Comparison of ENCODE assay signal across 13 cellular contexts in the genomic region with DNA sequence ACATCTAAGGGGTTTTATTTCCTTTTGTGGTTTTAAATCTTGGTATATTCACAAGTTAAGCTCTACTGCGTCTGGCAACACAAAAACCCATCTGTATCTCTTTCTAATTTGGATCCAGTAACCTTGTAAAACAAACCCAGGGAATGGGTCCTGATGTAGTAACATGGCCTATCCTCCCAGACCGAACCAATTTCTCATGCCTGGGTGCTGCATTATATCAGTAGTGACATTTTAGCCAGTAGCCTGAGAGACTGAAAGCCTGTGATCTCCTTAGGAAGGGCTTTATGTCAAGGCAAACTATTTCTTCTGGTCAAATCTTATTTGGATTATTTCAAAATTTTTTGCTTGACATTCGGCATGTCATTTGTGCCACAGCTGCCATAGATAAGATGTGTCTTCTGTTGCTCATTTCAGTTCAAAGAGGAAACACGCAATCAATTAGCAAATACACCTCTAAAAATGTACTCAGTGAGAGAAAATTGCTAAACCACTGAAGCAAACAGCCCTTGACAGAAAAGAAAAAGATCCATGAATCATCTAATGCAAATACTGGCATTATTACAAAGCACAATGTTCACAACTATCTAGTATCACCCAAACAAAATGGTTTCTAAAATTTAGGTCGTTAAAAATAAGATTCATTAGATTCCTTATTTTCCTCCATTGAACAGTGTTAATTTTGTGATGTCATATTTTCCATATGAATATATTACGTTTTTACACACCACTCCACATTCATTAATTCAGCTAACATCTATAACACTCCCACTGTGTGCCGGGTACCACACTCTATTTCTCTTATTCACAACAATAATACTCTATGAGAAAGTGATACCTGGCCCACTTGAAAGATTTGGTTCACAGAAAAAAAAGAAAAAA. TPM values are rescaled to one million over a fixed set of nuclear protein-coding genes. Genes with fewer than 3 reads are reported as not detected.
DNase-seq lines count a peak whose midpoint lies in the region; ATAC-seq and TF ChIP-seq lines count a peak whose summit lies in the region.
"Had no signal": no experiment of that assay in that cellular context is flagged by ENCODE, and none has a peak within 500 bp of the region (broad histone marks: within the 10 kb centered on the region; RNA-seq: fewer than 3 reads in every experiment).

No MANE protein-coding gene starts in this region.

- BruUV-seq in PC-9 (replicated peaks; lab: Mats Ljungman, UMichigan) = no TSS peak

- H3K27me3 Mint-ChIP-seq in activated CD4-positive, alpha-beta T cell treated with anti-CD3 and anti-CD28 coated beads, Interleukin-2, amount 10 ng/mL, durations not matched to agents 24 days and 14 days = no peaks in the 10 kb centered on the region

- H4K20me1 ChIP-seq in PC-9 (ENCODE audit: insufficient read depth) = peaks cover 25% of the 10 kb centered on the region

- H3K9me3 Mint-ChIP-seq in activated CD4-positive, alpha-beta T cell treated with anti-CD3 and anti-CD28 coated beads, Interleukin-2, amount 10 ng/mL, durations not matched to agents 24 days and 14 days = no peaks in the 10 kb centered on the region

- no peak overlapping the region for H3K4me3 ChIP-seq in PC-9
- H3K4me3 ChIP-seq in right cardiac atrium (ENCODE audit: low read length) = no peak overlapping the region
- no peak overlapping the region for H3K4me3 ChIP-seq in suprapubic skin
- H3K4me3 ChIP-seq: thyroid gland had no signal

- peak; percentile 51 for DNase-seq in activated CD4-positive, alpha-beta T cell treated with anti-CD3 and anti-CD28 coated beads, Interleukin-2, amount 10 ng/mL, durations not matched to agents 24 days and 14 days
- DNase-seq in activated CD4-positive, alpha-beta T cell treated with anti-CD3 and anti-CD28 coated beads for 48 hours = no peak
- DNase-seq in PC-9 (peak in 1 of 2 experiments; percentile 60), right cardiac atrium (no peak), suprapubic skin (ENCODE audit: low spot score in 2 of 2) (no peak), NCI-H2171 treated with DMSO at 0.1 percent for 48 hours (lab: John Stamatoyannopoulos, UW) (no peak)
- DNase-seq in stimulated activated CD8-positive, alpha-beta memory T cell treated with anti-CD3 and anti-CD28 coated beads, Interleukin-4, amount 100 ng/mL, for 48 hours = no peak
- DNase-seq: KG1; RPMI8226; stimulated activated CD4-positive, alpha-beta T cell treated with anti-CD3 and anti-CD28 coated beads, Interleukin-15, amount 100 ng/mL, for 24 hours; thyroid gland had no signal

- H3K79me2 ChIP-seq in PC-9 (ENCODE audit: low read depth) = peaks cover 85% of the 10 kb centered on the region

- H3K4me3 Mint-ChIP-seq in activated CD4-positive, alpha-beta T cell treated with anti-CD3 and anti-CD28 coated beads, Interleukin-2, amount 10 ng/mL, durations not matched to agents 24 days and 14 days = no peak overlapping the region

- no peak for ATAC-seq in right cardiac atrium
- no peak for ATAC-seq in HG03439 (IDR thresholded peaks at IDR 0.05; ENCODE audit: unreplicated experiment)
- ATAC-seq: HCT116 had no signal

- CTCF ChIA-PET in PC-9 (lab: Charles Lee) = interaction anchor here (0.7 kb wide), 1 partner anchor 16 kb away, joined by 3 read pairs; no protein-coding TSS in a partner anchor

- H3K27ac ChIP-seq in PC-9 (peak overlapping the region; percentile 66), right cardiac atrium (ENCODE audit: low read length) (peak overlapping the region; percentile 67), suprapubic skin (peak overlapping the region; percentile 9)

- intact Hi-C loops in activated CD4-positive, alpha-beta T cell treated with anti-CD3 and anti-CD28 coated beads, Interleukin-2, amount 10 ng/mL, durations not matched to agents 24 days and 14 days (cut with micrococcal nuclease) = no loop called here
- intact Hi-C loops in PC-9 (cut with micrococcal nuclease; ENCODE audit: unreplicated experiment) = no loop called here
- intact Hi-C loops in right cardiac atrium (cut with DNase I) = no loop called here

- peaks cover 6% of the 10 kb centered on the region for H3F3A ChIP-seq in PC-9 (ENCODE audit: insufficient read depth, low read depth)

- H3K27me3 ChIP-seq in PC-9 (ENCODE audit: insufficient read depth, low read depth) (no peaks in the 10 kb centered on the region), right cardiac atrium (ENCODE audit: control insufficient read depth, insufficient read depth) (no peaks in the 10 kb centered on the region), suprapubic skin (no peaks in the 10 kb centered on the region)
- H3K27me3 ChIP-seq: thyroid gland had no signal

- no peak for TF ChIP-seq EP300 in suprapubic skin (IDR thresholded peaks at IDR 0.05)

- H3K9me2 ChIP-seq in PC-9 (ENCODE audit: insufficient read depth) = no peaks in the 10 kb centered on the region

- H3K9me3 ChIP-seq in PC-9 (ENCODE audit: insufficient read depth, low read depth) = no peaks in the 10 kb centered on the region
- H3K9me3 ChIP-seq in right cardiac atrium (ENCODE audit: control insufficient read depth, low read length) = no peaks in the 10 kb centered on the region
- no peaks in the 10 kb centered on the region for H3K9me3 ChIP-seq in suprapubic skin
- H3K9me3 ChIP-seq: thyroid gland had no signal

- 48% methylated on average over 7 of the region's 7 CpGs for WGBS in right cardiac atrium
- WGBS in suprapubic skin = 55% methylated on average over 7 of the region's 7 CpGs

- H3K4me1 ChIP-seq in PC-9 (replicated peaks; ENCODE audit: insufficient read depth) (peaks cover 40% of the 10 kb centered on the region), right cardiac atrium (ENCODE audit: control insufficient read depth, insufficient read depth, low read length) (peaks cover 7% of the 10 kb centered on the region), suprapubic skin (peaks cover 87% of the 10 kb centered on the region)

- H3K36me3 ChIP-seq in PC-9 (ENCODE audit: low read depth) (no peaks in the 10 kb centered on the region), suprapubic skin (no peaks in the 10 kb centered on the region)
- H3K36me3 ChIP-seq: thyroid gland had no signal

- peak overlapping the region; percentile 85 for H3K4me2 ChIP-seq in PC-9

- TF ChIP-seq CTCF in PC-9 (conservative IDR thresholded peaks at IDR 0.05) = no peak
- no peak for TF ChIP-seq CTCF in suprapubic skin (IDR thresholded peaks at IDR 0.05)

- no peak for TF ChIP-seq POLR2A in suprapubic skin (IDR thresholded peaks at IDR 0.05)

- peaks cover 5% of the 10 kb centered on the region for H3K36me3 Mint-ChIP-seq in activated CD4-positive, alpha-beta T cell treated with anti-CD3 and anti-CD28 coated beads, Interleukin-2, amount 10 ng/mL, durations not matched to agents 24 days and 14 days (ENCODE audit: low read depth)

- H3K4me1 Mint-ChIP-seq in activated CD4-positive, alpha-beta T cell treated with anti-CD3 and anti-CD28 coated beads, Interleukin-2, amount 10 ng/mL, durations not matched to agents 24 days and 14 days = peaks cover 35% of the 10 kb centered on the region

- no peak overlapping the region for H2AFZ ChIP-seq in PC-9

- POLR2A ChIA-PET in PC-9 (lab: Charles Lee; ENCODE audit: unreplicated experiment) = no interaction called here

- no peak overlapping the region for H3K27ac Mint-ChIP-seq in activated CD4-positive, alpha-beta T cell treated with anti-CD3 and anti-CD28 coated beads, Interleukin-2, amount 10 ng/mL, durations not matched to agents 24 days and 14 days

RNA-seq across cellular contexts. Expression of a gene that starts 4.0 kb away (rescaled TPM):
- 61.6 and 68.7 TPM in 2 replicates for total RNA-seq in activated CD4-positive, alpha-beta T cell treated with anti-CD3 and anti-CD28 coated beads, Interleukin-2, amount 10 ng/mL, durations not matched to agents 24 days and 14 days
- 61.8 and 101 TPM in 2 replicates for total RNA-seq in PC-9 (2021)
- 100 to 1,000 TPM; 262 to 320 (median 306) TPM for total RNA-seq in right cardiac atrium
- 300 TPM for polyA plus RNA-seq in right cardiac atrium
- total RNA-seq in suprapubic skin = 100 to 1,000 TPM; 132 to 171 (median 147) TPM

RNA-seq across cellular contexts. Expression of a gene that starts 55.0 kb away (rescaled TPM):
- 20.1 and 20.3 TPM in 2 replicates for total RNA-seq in activated CD4-positive, alpha-beta T cell treated with anti-CD3 and anti-CD28 coated beads, Interleukin-2, amount 10 ng/mL, durations not matched to agents 24 days and 14 days
- total RNA-seq in PC-9 (2021) = 82.6 and 91.1 TPM in 2 replicates
- 10 to 100 TPM; 39.5 to 72.8 (median 44.0) TPM for total RNA-seq in right cardiac atrium
- 35.4 TPM for polyA plus RNA-seq in right cardiac atrium
- 100 to 1,000 TPM in 1 of 4 donors, 10 to 100 TPM in 3; 64.2 to 100 (median 74.2) TPM for total RNA-seq in suprapubic skin

Comparison
In these comparisons a context has a peak if more than half of its experiments do, and no peak if none do; other contexts are left out.
1. H3K27ac ChIP-seq: peak in every context shown above with its lines; median percentile 67 in right cardiac atrium; 66 in PC-9; 9 in suprapubic skin.